Comparison of ENCODE assay signal across 1 cellular context in genomic region chr19:16094360-16095070, GRCh38.
A peak's percentile ranks its signal among the peaks of the same experiment; 100 is the strongest.
TF ChIP-seq lines count a peak whose summit lies in the region.

No MANE protein-coding gene starts in this region.

TF ChIP-seq in GM12878, 131 proteins besides CTCF, POLR2A, EP300 and RAD21:
- TF ChIP-seq E2F8 (IDR thresholded peaks at IDR 0.05; ENCODE audit: low read depth, partially characterized antibody) (no peak), NFIC (IDR thresholded peaks at IDR 0.05; ENCODE audit: low read depth, low read length) (no peak), ATF7 (IDR thresholded peaks at IDR 0.05; ENCODE audit: low read depth) (peak; percentile 70), RAD51 (IDR thresholded peaks at IDR 0.05) (no peak), EED (IDR thresholded peaks at IDR 0.05; ENCODE audit: low read depth) (no peak)
